In the genomic region with DNA sequence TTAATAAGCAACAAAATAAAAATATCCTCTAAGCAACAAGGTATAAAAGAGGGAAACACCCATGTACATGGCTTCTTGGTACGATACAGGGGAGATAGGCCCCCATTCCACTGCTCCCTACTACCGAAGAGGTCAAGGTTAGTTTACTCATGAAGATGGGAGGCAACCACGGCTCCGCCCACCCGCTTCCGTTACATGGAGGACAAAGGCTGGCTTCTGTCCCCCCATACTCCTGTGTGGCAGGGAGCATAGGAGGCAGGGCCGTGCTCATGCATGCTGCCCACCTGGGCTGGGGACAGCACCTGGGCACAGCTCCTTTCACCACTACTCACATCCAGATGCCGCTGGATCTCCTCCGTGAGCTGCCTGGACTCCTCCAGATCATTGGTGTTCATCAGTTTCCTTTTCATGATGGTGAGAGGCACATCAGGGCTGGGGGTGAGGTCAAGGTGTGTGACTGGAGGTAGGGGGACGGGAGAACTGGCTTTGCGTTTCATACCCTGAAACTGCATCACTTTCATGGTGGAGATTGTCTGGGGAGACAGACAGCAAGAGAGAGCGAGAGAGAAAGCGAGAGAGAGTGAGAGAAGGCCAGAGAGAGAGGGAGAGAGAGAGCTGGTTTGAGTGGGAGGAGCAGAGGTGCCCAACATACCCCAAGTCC, we compare ENCODE assay signal across 19 cellular contexts.
"Had no signal": no experiment of that assay in that cellular context is flagged by ENCODE, and none has a peak within 500 bp of the region (broad histone marks: within the 10 kb centered on the region; RNA-seq: fewer than 3 reads in every experiment).

No MANE protein-coding gene starts in this region.

- H3K36me3 ChIP-seq: neural progenitor cell had no signal

- H2AFZ ChIP-seq: neural progenitor cell, parathyroid adenoma had no signal

- H3K4me2 ChIP-seq: neural progenitor cell, smooth muscle cell had no signal

- H3K4me3 Mint-ChIP-seq: activated CD4-positive, alpha-beta T cell treated with anti-CD3 and anti-CD28 coated beads, Interleukin-2, amount 10 ng/mL, durations not matched to agents 7 days and 5 days; activated naive CD4-positive, alpha-beta T cell treated with anti-CD3 and anti-CD28 coated beads, Interleukin-2, amount 10 ng/mL, durations not matched to agents 7 days and 5 days; brain; neural progenitor cell; T-helper 17 cell had no signal

- H3K27ac Mint-ChIP-seq: activated CD4-positive, alpha-beta T cell treated with anti-CD3 and anti-CD28 coated beads, Interleukin-2, amount 10 ng/mL, durations not matched to agents 7 days and 5 days; activated naive CD4-positive, alpha-beta T cell treated with anti-CD3 and anti-CD28 coated beads, Interleukin-2, amount 10 ng/mL, durations not matched to agents 7 days and 5 days; activated T-helper 2 cell treated with anti-CD3 and anti-CD28 coated beads, Interferon-gamma antibody, Interleukin-2, Interleukin-4, amounts not matched to agents 10 μg/mL and 5 μg/mL and 100 μg/mL, durations not matched to agents 14 hours and 24 hours and 36 hours; neural progenitor cell; T-helper 17 cell had no signal

- H3K27me3 ChIP-seq: esophagus squamous epithelium, heart left ventricle, neural progenitor cell, right atrium auricular region, tibial artery, vagina had no signal

- H3K9ac ChIP-seq: neural progenitor cell, parathyroid adenoma had no signal

- DNase-seq: activated CD4-positive, alpha-beta T cell treated with anti-CD3 and anti-CD28 coated beads, Interleukin-2, amount 10 ng/mL, durations not matched to agents 7 days and 5 days; activated CD4-positive, CD25-positive, alpha-beta regulatory T cell; activated CD8-positive, alpha-beta memory T cell treated with anti-CD3 and anti-CD28 coated beads for 24 hours; activated naive CD4-positive, alpha-beta T cell treated with anti-CD3 and anti-CD28 coated beads, Interleukin-2, amount 10 ng/mL, durations not matched to agents 7 days and 5 days; esophagus squamous epithelium; foreskin melanocyte; heart left ventricle; T-helper 17 cell; tibial artery had no signal

- H3K4me1 Mint-ChIP-seq: activated CD4-positive, alpha-beta T cell treated with anti-CD3 and anti-CD28 coated beads, Interleukin-2, amount 10 ng/mL, durations not matched to agents 7 days and 5 days; activated naive CD4-positive, alpha-beta T cell treated with anti-CD3 and anti-CD28 coated beads, Interleukin-2, amount 10 ng/mL, durations not matched to agents 7 days and 5 days; brain; neural progenitor cell had no signal

- ATAC-seq: heart left ventricle, left lobe of liver, T-helper 17 cell had no signal

- H3K4me1 ChIP-seq: esophagus squamous epithelium, neural progenitor cell, parathyroid adenoma, right atrium auricular region, vagina had no signal

- H3K27me3 Mint-ChIP-seq: activated CD4-positive, alpha-beta T cell treated with anti-CD3 and anti-CD28 coated beads, Interleukin-2, amount 10 ng/mL, durations not matched to agents 7 days and 5 days; brain had no signal

- H3K36me3 Mint-ChIP-seq: activated naive CD4-positive, alpha-beta T cell treated with anti-CD3 and anti-CD28 coated beads, Interleukin-2, amount 10 ng/mL, durations not matched to agents 7 days and 5 days had no signal

- H3K9me3 ChIP-seq: esophagus squamous epithelium, heart left ventricle, right atrium auricular region, tibial artery, vagina had no signal

- H3K9me3 Mint-ChIP-seq: activated CD4-positive, alpha-beta T cell treated with anti-CD3 and anti-CD28 coated beads, Interleukin-2, amount 10 ng/mL, durations not matched to agents 7 days and 5 days; activated naive CD4-positive, alpha-beta T cell treated with anti-CD3 and anti-CD28 coated beads, Interleukin-2, amount 10 ng/mL, durations not matched to agents 7 days and 5 days; activated T-helper 2 cell treated with anti-CD3 and anti-CD28 coated beads, Interferon-gamma antibody, Interleukin-2, Interleukin-4, amounts not matched to agents 10 μg/mL and 5 μg/mL and 100 μg/mL, durations not matched to agents 14 hours and 24 hours and 36 hours; brain; neural progenitor cell had no signal

- H3K27ac ChIP-seq: esophagus squamous epithelium, heart left ventricle, neural progenitor cell, parathyroid adenoma, right atrium auricular region, tibial artery, vagina had no signal

- FAIRE-seq: endometrium, TTC549 had no signal

- H3K4me3 ChIP-seq: esophagus squamous epithelium, heart left ventricle, neural progenitor cell, right atrium auricular region, smooth muscle cell, tibial artery, vagina had no signal
